ENCODE assay signal across 25 cellular contexts in the genomic region with DNA sequence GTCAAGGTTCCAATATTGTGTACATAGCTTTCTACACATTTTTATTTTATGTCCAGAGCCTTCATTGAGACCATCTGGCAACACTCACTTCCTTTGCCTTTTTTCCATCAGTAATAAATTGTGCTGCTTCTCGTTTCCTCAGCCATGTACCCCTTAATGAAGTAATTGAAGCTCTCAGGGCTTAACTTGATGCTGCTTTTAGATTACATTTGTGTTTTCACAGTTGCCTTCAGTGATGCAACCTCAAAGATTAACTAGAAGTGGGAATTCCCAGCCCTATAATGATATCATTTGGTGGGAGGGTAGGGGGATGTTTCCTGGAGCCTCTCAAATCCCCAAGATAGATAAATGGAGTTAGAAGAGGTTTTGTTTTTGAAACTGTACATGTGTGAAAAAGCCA.
DNase-seq lines count a peak whose midpoint lies in the region; ATAC-seq and TF ChIP-seq lines count a peak whose summit lies in the region.
"Had no signal": no experiment of that assay in that cellular context is flagged by ENCODE, and none has a peak within 500 bp of the region (broad histone marks: within the 10 kb centered on the region; RNA-seq: fewer than 3 reads in every experiment).

No MANE protein-coding gene starts in this region.

- peaks cover 19 to 22% of the 10 kb centered on the region in 2 donors for H3K4me1 Mint-ChIP-seq in natural killer cell treated with Interleukin-12 subunit alpha and Interleukin-12 subunit beta and Interleukin-15 and Interleukin-18, amount 100 ng/mL, for 72 hours (ENCODE audit: low read depth in 2 of 2)
- H3K4me1 Mint-ChIP-seq in natural killer cell (no peaks in the 10 kb centered on the region), type B pancreatic cell (ENCODE audit: unreplicated experiment) (peaks cover 30% of the 10 kb centered on the region)
- H3K4me1 Mint-ChIP-seq: T-cell had no signal

- no peak for DNase-seq in natural killer cell treated with Interleukin-12 subunit alpha and Interleukin-12 subunit beta and Interleukin-15 and Interleukin-18, amount 100 ng/mL, for 72 hours (ENCODE audit: low spot score)
- DNase-seq in natural killer cell (no peak), NCI-H82 (lab: John Stamatoyannopoulos, UW) (peak; percentile 83), fibroblast of villous mesenchyme (ENCODE audit: low read depth) (peak; percentile 60), type B pancreatic cell (ENCODE audit: extremely low spot score, unreplicated experiment) (no peak), NCI-H510A (lab: John Stamatoyannopoulos, UW) (no peak), middle frontal gyrus (ENCODE audit: extremely low spot score, low spot score) (no peak)
- DNase-seq: activated CD4-positive, alpha-beta T cell treated with anti-CD3 and anti-CD28 coated beads for 1 hour; activated naive CD4-positive, alpha-beta T cell treated with Interleukin-2 at 50 U/mL for 16 hours; activated T-cell treated with anti-CD3 and anti-CD28 coated beads, Interleukin-2, amount 50 U/mL, for 48 hours; amygdala; Calu3; cortex of kidney; heart left ventricle; left lung; mucosa of descending colon; NCI-H146; psoas muscle; Right ventricle myocardium superior; stimulated activated CD4-positive, alpha-beta T cell treated with anti-CD3 and anti-CD28 coated beads, Interleukin-1b, Interleukin-23, amount 100 ng/mL, for 48 hours; T-cell had no signal

- H3K36me3 Mint-ChIP-seq in natural killer cell treated with Interleukin-12 subunit alpha and Interleukin-12 subunit beta and Interleukin-15 and Interleukin-18, amount 100 ng/mL, for 72 hours: peaks cover 21% of the 10 kb centered on the region
- H3K36me3 Mint-ChIP-seq in natural killer cell (no peaks in the 10 kb centered on the region), type B pancreatic cell (no peaks in the 10 kb centered on the region)
- H3K36me3 Mint-ChIP-seq: stimulated activated effector memory CD8-positive, alpha-beta T cell treated with anti-CD3 and anti-CD28 coated beads, Interleukin-12 subunit alpha, Interleukin-12 subunit beta, amount 100 ng/mL, for 72 hours; T-cell had no signal

- H3K27me3 Mint-ChIP-seq in natural killer cell treated with Interleukin-12 subunit alpha and Interleukin-12 subunit beta and Interleukin-15 and Interleukin-18, amount 100 ng/mL, for 72 hours: peaks cover 0 to 11% of the 10 kb centered on the region in 2 donors
- H3K27me3 Mint-ChIP-seq in natural killer cell (ENCODE audit: low read depth in 2 of 2): peaks cover 11 to 19% of the 10 kb centered on the region in 2 donors
- no peaks in the 10 kb centered on the region for H3K27me3 Mint-ChIP-seq in type B pancreatic cell

- intact Hi-C loops in natural killer cell (cut with micrococcal nuclease): no loop called here

- H3K4me3 Mint-ChIP-seq in natural killer cell treated with Interleukin-12 subunit alpha and Interleukin-12 subunit beta and Interleukin-15 and Interleukin-18, amount 100 ng/mL, for 72 hours: no peak overlapping the region
- H3K4me3 Mint-ChIP-seq in natural killer cell (no peak overlapping the region), type B pancreatic cell (peak overlapping the region; percentile 10)
- H3K4me3 Mint-ChIP-seq: stimulated activated effector memory CD8-positive, alpha-beta T cell treated with anti-CD3 and anti-CD28 coated beads, Interleukin-12 subunit alpha, Interleukin-12 subunit beta, amount 100 ng/mL, for 72 hours; T-cell had no signal

- no peak overlapping the region for H3K4me3 ChIP-seq in fibroblast of villous mesenchyme (ENCODE audit: low read depth, low read length)
- H3K4me3 ChIP-seq: heart left ventricle, left lung, mucosa of descending colon, psoas muscle, suprapubic skin, vagina had no signal

- ATAC-seq in natural killer cell treated with Interleukin-12 subunit alpha and Interleukin-12 subunit beta and Interleukin-15 and Interleukin-18, amount 100 ng/mL, for 72 hours: peak in 1 of 2 donors; percentile 59
- no peak for ATAC-seq in natural killer cell
- ATAC-seq in HG03039 (IDR thresholded peaks at IDR 0.05; ENCODE audit: unreplicated experiment): no peak
- ATAC-seq: heart left ventricle, left lung, mucosa of descending colon, psoas muscle, T-cell had no signal

- TF ChIP-seq CTCF in natural killer cell (IDR thresholded peaks at IDR 0.05) (no peak), fibroblast of villous mesenchyme (IDR thresholded peaks at IDR 0.05; ENCODE audit: insufficient read depth, low read depth, low read length) (no peak), type B pancreatic cell (conservative IDR thresholded peaks at IDR 0.05) (no peak)

- peak overlapping the region; percentile 86 to 88 for H3K27ac Mint-ChIP-seq in natural killer cell treated with Interleukin-12 subunit alpha and Interleukin-12 subunit beta and Interleukin-15 and Interleukin-18, amount 100 ng/mL, for 72 hours
- H3K27ac Mint-ChIP-seq in natural killer cell (no peak overlapping the region), type B pancreatic cell (no peak overlapping the region)
- H3K27ac Mint-ChIP-seq: stimulated activated effector memory CD8-positive, alpha-beta T cell treated with anti-CD3 and anti-CD28 coated beads, Interleukin-12 subunit alpha, Interleukin-12 subunit beta, amount 100 ng/mL, for 72 hours; T-cell had no signal

- peaks cover 7% of the 10 kb centered on the region for H3K9me3 Mint-ChIP-seq in natural killer cell treated with Interleukin-12 subunit alpha and Interleukin-12 subunit beta and Interleukin-15 and Interleukin-18, amount 100 ng/mL, for 72 hours
- H3K9me3 Mint-ChIP-seq in natural killer cell: no peaks in the 10 kb centered on the region
- peaks cover 22% of the 10 kb centered on the region for H3K9me3 Mint-ChIP-seq in type B pancreatic cell

Comparison
In these comparisons a context has a peak if more than half of its experiments do, and no peak if none do; other contexts are left out.
1. H3K27ac Mint-ChIP-seq: peak in natural killer cell treated with Interleukin-12 subunit alpha and Interleukin-12 subunit beta and Interleukin-15 and Interleukin-18, amount 100 ng/mL, for 72 hours (2 of 2); none in natural killer cell (0 of 2) and type B pancreatic cell (single experiment).
2. DNase-seq: peak in NCI-H82 (single experiment) and fibroblast of villous mesenchyme (single experiment); none in natural killer cell treated with Interleukin-12 subunit alpha and Interleukin-12 subunit beta and Interleukin-15 and Interleukin-18, amount 100 ng/mL, for 72 hours (single experiment), natural killer cell (single experiment), type B pancreatic cell (single experiment), NCI-H510A (single experiment) and middle frontal gyrus (single experiment).